Comparison of ENCODE assay signal across 1 cellular context in genomic region chr11:57972013-57972367, GRCh38.
TF ChIP-seq lines count a peak whose summit lies in the region.

No MANE protein-coding gene starts in this region.

TF ChIP-seq in HepG2, 621 proteins besides CTCF, POLR2A, EP300 and RAD21 (continued from another document and continues in another):
- TF ChIP-seq CSRNP2 (CRISPR knock-in tag; conservative IDR thresholded peaks at IDR 0.05; ENCODE audit: low read depth) (no peak), SUZ12 (IDR thresholded peaks at IDR 0.05; ENCODE audit: low read depth, low read length) (no peak), ATF7 (IDR thresholded peaks at IDR 0.05) (no peak), ATF7 (CRISPR knock-in tag; IDR thresholded peaks at IDR 0.05) (no peak), ZNF543 (CRISPR knock-in tag; IDR thresholded peaks at IDR 0.05) (no peak; the same call in 1 of the 2 replicates), CCAR2 (optimal IDR thresholded peaks at IDR 0.05; ENCODE audit: low read depth, low read length) (no peak), ZBTB39 (CRISPR knock-in tag; IDR thresholded peaks at IDR 0.05) (no peak), PCBP2 (optimal IDR thresholded peaks at IDR 0.05; ENCODE audit: low read depth, low read length, poor library complexity, severe bottlenecking) (no peak), FOXP1 (IDR thresholded peaks at IDR 0.05) (no peak), FOXP1 (CRISPR knock-in tag; IDR thresholded peaks at IDR 0.05) (0 out of 2 replicates have a peak, but pooled peaks have one; percentile 17), CREB1 (IDR thresholded peaks at IDR 0.05) (no peak), CREB1 (CRISPR knock-in tag; IDR thresholded peaks at IDR 0.05) (peak; percentile 67; the same call in 1 of the 2 replicates), ZNF530 (CRISPR knock-in tag; IDR thresholded peaks at IDR 0.05; ENCODE audit: low read depth) (no peak), NR2F2 (IDR thresholded peaks at IDR 0.05; ENCODE audit: borderline replicate concordance, low read depth) (peak; percentile 49; the same call in 1 of the 2 replicates), ZNF703 (CRISPR knock-in tag; IDR thresholded peaks at IDR 0.05; ENCODE audit: borderline replicate concordance) (no peak), ATF4 (CRISPR knock-in tag; IDR thresholded peaks at IDR 0.05) (peak in 1 of 2 experiments; percentile 66; a peak in 2 of 4 replicates), AGO2 (optimal IDR thresholded peaks at IDR 0.05; ENCODE audit: low read depth, low read length) (no peak), HOXA3 (CRISPR knock-in tag; IDR thresholded peaks at IDR 0.05) (no peak), TEAD3 (CRISPR knock-in tag; optimal IDR thresholded peaks at IDR 0.05; ENCODE audit: borderline replicate concordance) (peak; percentile 23), PRMT3 (CRISPR knock-in tag; IDR thresholded peaks at IDR 0.05; ENCODE audit: borderline replicate concordance, low read depth) (no peak), SATB2 (CRISPR knock-in tag; IDR thresholded peaks at IDR 0.05) (no peak), TFAP4 (IDR thresholded peaks at IDR 0.05; ENCODE audit: borderline replicate concordance, low read depth) (no peak), ZNF432 (CRISPR knock-in tag; IDR thresholded peaks at IDR 0.05; ENCODE audit: borderline replicate concordance) (no peak), SOX5 (CRISPR knock-in tag; IDR thresholded peaks at IDR 0.05; ENCODE audit: borderline replicate concordance) (peak; percentile 94), ZNF775 (CRISPR knock-in tag; IDR thresholded peaks at IDR 0.05; ENCODE audit: borderline replicate concordance) (no peak), ZNF740 (CRISPR knock-in tag; IDR thresholded peaks at IDR 0.05) (no peak), RFX1 (IDR thresholded peaks at IDR 0.05) (no peak), HNRNPUL1 (IDR thresholded peaks at IDR 0.05; ENCODE audit: low read depth, low read length) (peak; percentile 72; the same call in 1 of the 2 replicates), ZNF788 (CRISPR knock-in tag; IDR thresholded peaks at IDR 0.05; ENCODE audit: borderline replicate concordance) (no peak), THAP9 (CRISPR knock-in tag; IDR thresholded peaks at IDR 0.05; ENCODE audit: borderline replicate concordance) (no peak), ISL2 (CRISPR knock-in tag; IDR thresholded peaks at IDR 0.05) (peak; percentile 94), ZNF746 (CRISPR knock-in tag; IDR thresholded peaks at IDR 0.05) (no peak), ZEB1 (IDR thresholded peaks at IDR 0.05; ENCODE audit: insufficient replicate concordance, low read depth) (peak; percentile 63), ZNF691 (CRISPR knock-in tag; IDR thresholded peaks at IDR 0.05; ENCODE audit: borderline replicate concordance, low read depth) (no peak), POLR2AphosphoS5 (IDR thresholded peaks at IDR 0.05; ENCODE audit: low read depth, low read length) (no peak), ZNF616 (CRISPR knock-in tag; IDR thresholded peaks at IDR 0.05; ENCODE audit: low read depth) (no peak), ZUFSP (CRISPR knock-in tag; IDR thresholded peaks at IDR 0.05; ENCODE audit: borderline replicate concordance) (no peak), MAFG (CRISPR knock-in tag; IDR thresholded peaks at IDR 0.05) (no peak), KLF9 (CRISPR knock-in tag; IDR thresholded peaks at IDR 0.05; ENCODE audit: low read depth) (no peak), PITX1 (CRISPR knock-in tag; IDR thresholded peaks at IDR 0.05) (peak; percentile 84), ZFP36L2 (CRISPR knock-in tag; IDR thresholded peaks at IDR 0.05) (no peak), ZNF570 (CRISPR knock-in tag; IDR thresholded peaks at IDR 0.05; ENCODE audit: borderline replicate concordance) (no peak), TCF12 (IDR thresholded peaks at IDR 0.05) (no peak), TCF12 (CRISPR knock-in tag; IDR thresholded peaks at IDR 0.05) (no peak), TEF (CRISPR knock-in tag; IDR thresholded peaks at IDR 0.05) (no peak), GPN1 (CRISPR knock-in tag; IDR thresholded peaks at IDR 0.05; ENCODE audit: borderline replicate concordance) (no peak), RFX5 (IDR thresholded peaks at IDR 0.05; ENCODE audit: low read depth, low read length) (no peak), PCBP1 (IDR thresholded peaks at IDR 0.05; ENCODE audit: borderline replicate concordance, low read depth, low read length) (no peak), NFYC (CRISPR knock-in tag; IDR thresholded peaks at IDR 0.05) (no peak), RARA (CRISPR knock-in tag; IDR thresholded peaks at IDR 0.05) (peak; percentile 72), REL (CRISPR knock-in tag; conservative IDR thresholded peaks at IDR 0.05) (no peak), MEF2D (CRISPR knock-in tag; IDR thresholded peaks at IDR 0.05) (peak; percentile 49; the same call in 1 of the 2 replicates), TGIF2 (CRISPR knock-in tag; IDR thresholded peaks at IDR 0.05) (no peak), ATF1 (CRISPR knock-in tag; IDR thresholded peaks at IDR 0.05) (peak; percentile 33; the same call in 1 of the 2 replicates), THRA (CRISPR knock-in tag; IDR thresholded peaks at IDR 0.05; ENCODE audit: borderline replicate concordance) (peak; percentile 75; the same call in 1 of the 2 replicates), RXRA (CRISPR knock-in tag; IDR thresholded peaks at IDR 0.05) (peak; percentile 45; the same call in 1 of the 2 replicates), E2F2 (CRISPR knock-in tag; IDR thresholded peaks at IDR 0.05; ENCODE audit: borderline replicate concordance) (no peak), HNF4A (CRISPR knock-in tag; IDR thresholded peaks at IDR 0.05) (peak; percentile 63), ZNF331 (CRISPR knock-in tag; IDR thresholded peaks at IDR 0.05) (peak; percentile 19; the same call in 1 of the 2 replicates), ZSCAN9 (CRISPR knock-in tag; IDR thresholded peaks at IDR 0.05; ENCODE audit: borderline replicate concordance) (no peak)
